ENCODE assay signal across 1 cellular context in the genomic region with DNA sequence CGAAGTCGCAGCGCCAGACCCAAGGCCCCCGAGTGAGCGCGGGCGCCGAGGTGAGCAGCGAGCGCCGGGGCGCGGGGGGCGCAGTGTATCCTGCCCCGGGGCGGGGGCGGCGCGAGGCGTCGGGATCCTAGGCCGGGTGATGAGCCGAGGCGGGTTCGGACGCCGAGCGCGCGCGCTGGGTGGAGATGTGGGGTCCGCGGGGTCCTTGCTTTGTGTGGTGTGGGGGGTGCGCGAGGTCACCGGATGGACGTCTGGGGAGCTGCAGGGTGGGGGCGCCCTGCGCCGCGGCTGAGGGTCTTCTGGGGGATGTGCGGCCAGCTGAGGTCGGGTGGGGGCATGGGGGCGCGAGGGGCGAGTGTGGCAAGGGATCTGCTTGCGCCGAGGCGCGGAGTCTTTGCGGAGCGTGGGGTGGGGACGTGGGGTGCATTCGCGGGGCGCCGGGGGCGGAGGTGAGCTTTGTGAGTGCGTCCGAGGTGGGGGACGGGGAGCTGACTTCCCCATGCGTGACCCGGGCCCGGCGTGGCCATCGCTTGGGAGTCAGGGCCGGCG.
TF ChIP-seq lines count a peak whose summit lies in the region.

No MANE protein-coding gene starts in this region.

TF ChIP-seq in GM12878, 131 proteins besides CTCF, POLR2A, EP300 and RAD21 (continued from another document):
- TF ChIP-seq CREB1 (IDR thresholded peaks at IDR 0.05; ENCODE audit: low read depth) = no peak
- TF ChIP-seq, protein P1, sequence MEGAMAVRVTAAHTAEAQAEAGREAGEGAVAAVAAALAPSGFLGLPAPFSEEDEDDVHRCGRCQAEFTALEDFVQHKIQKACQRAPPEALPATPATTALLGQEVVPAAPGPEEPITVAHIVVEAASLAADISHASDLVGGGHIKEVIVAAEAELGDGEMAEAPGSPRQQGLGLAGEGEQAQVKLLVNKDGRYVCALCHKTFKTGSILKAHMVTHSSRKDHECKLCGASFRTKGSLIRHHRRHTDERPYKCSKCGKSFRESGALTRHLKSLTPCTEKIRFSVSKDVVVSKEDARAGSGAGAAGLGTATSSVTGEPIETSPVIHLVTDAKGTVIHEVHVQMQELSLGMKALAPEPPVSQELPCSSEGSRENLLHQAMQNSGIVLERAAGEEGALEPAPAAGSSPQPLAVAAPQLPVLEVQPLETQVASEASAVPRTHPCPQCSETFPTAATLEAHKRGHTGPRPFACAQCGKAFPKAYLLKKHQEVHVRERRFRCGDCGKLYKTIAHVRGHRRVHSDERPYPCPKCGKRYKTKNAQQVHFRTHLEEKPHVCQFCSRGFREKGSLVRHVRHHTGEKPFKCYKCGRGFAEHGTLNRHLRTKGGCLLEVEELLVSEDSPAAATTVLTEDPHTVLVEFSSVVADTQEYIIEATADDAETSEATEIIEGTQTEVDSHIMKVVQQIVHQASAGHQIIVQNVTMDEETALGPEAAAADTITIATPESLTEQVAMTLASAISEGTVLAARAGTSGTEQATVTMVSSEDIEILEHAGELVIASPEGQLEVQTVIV (IDR thresholded peaks at IDR 0.05; ENCODE audit: borderline replicate concordance, partially characterized antibody) = no peak
- no peak for TF ChIP-seq LARP7 (IDR thresholded peaks at IDR 0.05)
- no peak for TF ChIP-seq ASH2L (IDR thresholded peaks at IDR 0.05; ENCODE audit: borderline replicate concordance, low read depth)
- no peak for TF ChIP-seq POLR2AphosphoS2 (IDR thresholded peaks at IDR 0.05; ENCODE audit: low read depth, low read length)
- TF ChIP-seq, protein P2, sequence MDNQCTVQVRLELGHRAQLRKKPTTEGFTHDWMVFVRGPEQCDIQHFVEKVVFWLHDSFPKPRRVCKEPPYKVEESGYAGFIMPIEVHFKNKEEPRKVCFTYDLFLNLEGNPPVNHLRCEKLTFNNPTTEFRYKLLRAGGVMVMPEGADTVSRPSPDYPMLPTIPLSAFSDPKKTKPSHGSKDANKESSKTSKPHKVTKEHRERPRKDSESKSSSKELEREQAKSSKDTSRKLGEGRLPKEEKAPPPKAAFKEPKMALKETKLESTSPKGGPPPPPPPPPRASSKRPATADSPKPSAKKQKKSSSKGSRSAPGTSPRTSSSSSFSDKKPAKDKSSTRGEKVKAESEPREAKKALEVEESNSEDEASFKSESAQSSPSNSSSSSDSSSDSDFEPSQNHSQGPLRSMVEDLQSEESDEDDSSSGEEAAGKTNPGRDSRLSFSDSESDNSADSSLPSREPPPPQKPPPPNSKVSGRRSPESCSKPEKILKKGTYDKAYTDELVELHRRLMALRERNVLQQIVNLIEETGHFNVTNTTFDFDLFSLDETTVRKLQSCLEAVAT (IDR thresholded peaks at IDR 0.05) = no peak
- no peak for TF ChIP-seq NR2C1 (IDR thresholded peaks at IDR 0.05)
- TF ChIP-seq, protein P3, sequence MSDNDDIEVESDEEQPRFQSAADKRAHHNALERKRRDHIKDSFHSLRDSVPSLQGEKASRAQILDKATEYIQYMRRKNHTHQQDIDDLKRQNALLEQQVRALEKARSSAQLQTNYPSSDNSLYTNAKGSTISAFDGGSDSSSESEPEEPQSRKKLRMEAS (IDR thresholded peaks at IDR 0.05; ENCODE audit: low read depth, low read length) = no peak
- TF ChIP-seq TARDBP (IDR thresholded peaks at IDR 0.05; ENCODE audit: borderline replicate concordance) = no peak
- TF ChIP-seq MTA3 (IDR thresholded peaks at IDR 0.05; ENCODE audit: borderline replicate concordance, low read length) = no peak
